Comparison of ENCODE assay signal across 8 cellular contexts in genomic region chr19:19475845-19476828, GRCh38. TPM values are rescaled to one million over a fixed set of nuclear protein-coding genes. Genes with fewer than 3 reads are reported as not detected.
DNase-seq lines count a peak whose midpoint lies in the region; ATAC-seq and TF ChIP-seq lines count a peak whose summit lies in the region.

No MANE protein-coding gene starts in this region.

- H3F3A ChIP-seq in DOHH2 (ENCODE audit: control insufficient read depth, insufficient read depth): peaks cover 7% of the 10 kb centered on the region; the same call in 1 of the 2 replicates

- peaks cover 50% of the 10 kb centered on the region for H3K4me1 Mint-ChIP-seq in central memory CD8-positive, alpha-beta T cell

- H3K36me3 Mint-ChIP-seq in central memory CD8-positive, alpha-beta T cell (ENCODE audit: insufficient read depth): peaks cover 35% of the 10 kb centered on the region

- no peaks in the 10 kb centered on the region for H3K27me3 ChIP-seq in DOHH2 (ENCODE audit: control insufficient read depth, low read length)

- peak; percentile 45 for TF ChIP-seq CTCF in DOHH2 (IDR thresholded peaks at IDR 0.05; ENCODE audit: low read depth, low read length, poor library complexity, severe bottlenecking)

- peak; percentile 11 for DNase-seq in MV-4-11 (lab: John Stamatoyannopoulos, UW)
- DNase-seq in central memory CD8-positive, alpha-beta T cell (ENCODE audit: low spot score in 2 of 2): no peak
- DNase-seq in myocyte (ENCODE audit: low read depth): peak; percentile 73
- no peak for DNase-seq in hepatic stellate cell (ENCODE audit: low spot score)
- no peak for DNase-seq in GM19238 (ENCODE audit: insufficient read length, low spot score)
- DNase-seq in KG1 (lab: John Stamatoyannopoulos, UW): no peak

- peaks cover 33% of the 10 kb centered on the region for H3K4me1 ChIP-seq in DOHH2 (ENCODE audit: control insufficient read depth, low read length)

- H3K4me2 ChIP-seq in DOHH2 (ENCODE audit: low read length): no peak overlapping the region

- H3K9me3 Mint-ChIP-seq in central memory CD8-positive, alpha-beta T cell: no peaks in the 10 kb centered on the region

- no peaks in the 10 kb centered on the region for H3K9me2 ChIP-seq in DOHH2 (replicated peaks; ENCODE audit: control insufficient read depth, low read length)

- peaks cover 9% of the 10 kb centered on the region for H4K20me1 ChIP-seq in DOHH2 (ENCODE audit: control insufficient read depth, insufficient read depth, low read depth, low read length)

- H3K36me3 ChIP-seq in DOHH2 (ENCODE audit: control insufficient read depth, low read length): peaks cover 71% of the 10 kb centered on the region

- H3K79me2 ChIP-seq in DOHH2 (ENCODE audit: control insufficient read depth, low read length): peaks cover 100% of the 10 kb centered on the region

- peak overlapping the region; percentile 91 for H3K27ac Mint-ChIP-seq in central memory CD8-positive, alpha-beta T cell (ENCODE audit: low read depth)

- H3K9me3 ChIP-seq in DOHH2 (ENCODE audit: control insufficient read depth, insufficient read depth, low read length): no peaks in the 10 kb centered on the region

- no peaks in the 10 kb centered on the region for H3K27me3 Mint-ChIP-seq in central memory CD8-positive, alpha-beta T cell

- no peak overlapping the region for H3K4me3 Mint-ChIP-seq in central memory CD8-positive, alpha-beta T cell

- ATAC-seq in central memory CD8-positive, alpha-beta T cell (replicated peaks; ENCODE audit: extremely low read depth, poor library complexity, severe bottlenecking): no peak
- ATAC-seq in GM18858 (IDR thresholded peaks at IDR 0.05; ENCODE audit: unreplicated experiment): no peak

- H3K4me3 ChIP-seq in DOHH2 (ENCODE audit: low read length): no peak overlapping the region

- H3K27ac ChIP-seq in DOHH2 (ENCODE audit: low read depth, low read length): no peak overlapping the region

RNA-seq across cellular contexts. Expression of gene TSSK6, which starts 39.2 kb away (rescaled TPM):
- 0.91 and 1.4 TPM in 2 replicates for total RNA-seq in myocyte
- 2.8 TPM for polyA plus RNA-seq in myocyte (2012)

RNA-seq across cellular contexts. Expression of gene NDUFA13, which starts 39.9 kb away (rescaled TPM):
- total RNA-seq in myocyte: 18.0 and 46.5 TPM in 2 replicates
- polyA plus RNA-seq in myocyte (2012): 588 TPM

RNA-seq across cellular contexts. Expression of gene YJEFN3, which starts 52.6 kb away (rescaled TPM):
- 1.6 and 4.5 TPM in 2 replicates for total RNA-seq in myocyte
- polyA plus RNA-seq in myocyte (2012): 3.3 TPM

Comparison
In these comparisons a context has a peak if more than half of its experiments do, and no peak if none do; other contexts are left out.
1. DNase-seq: peak in MV-4-11 (single experiment) and myocyte (single experiment); none in central memory CD8-positive, alpha-beta T cell (0 of 2), hepatic stellate cell (single experiment), GM19238 (single experiment) and KG1 (single experiment).